In the genomic region with DNA sequence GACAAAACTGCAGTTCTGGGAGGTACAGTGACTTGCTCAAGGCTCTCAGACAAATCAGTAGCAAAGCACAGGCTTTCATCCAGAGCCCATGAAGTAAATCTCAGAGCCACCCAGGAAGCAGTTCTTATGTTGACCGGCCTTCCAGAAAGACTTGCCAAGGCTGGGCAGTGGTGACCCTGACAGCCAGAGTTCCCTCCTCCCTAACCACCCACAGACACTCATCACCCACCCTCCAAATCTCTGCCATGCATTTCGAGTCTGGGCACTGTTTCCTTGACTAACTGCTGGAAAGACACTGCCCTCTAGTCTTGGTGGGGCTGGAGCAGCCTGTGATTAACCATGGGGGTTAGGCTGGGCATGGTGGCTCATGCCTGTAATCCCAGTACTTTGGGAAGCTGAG, we compare ENCODE assay signal across 20 cellular contexts. TPM values are rescaled to one million over a fixed set of nuclear protein-coding genes. Genes with fewer than 3 reads are reported as not detected.
DNase-seq lines count a peak whose midpoint lies in the region; ATAC-seq and TF ChIP-seq lines count a peak whose summit lies in the region.
"Had no signal": no experiment of that assay in that cellular context is flagged by ENCODE, and none has a peak within 500 bp of the region (broad histone marks: within the 10 kb centered on the region; RNA-seq: fewer than 3 reads in every experiment).

No MANE protein-coding gene starts in this region.

- H3K4me3 ChIP-seq in right atrium auricular region (no peak overlapping the region), esophagus squamous epithelium (no peak overlapping the region), spleen (no peak overlapping the region), vagina (no peak overlapping the region)

- no peaks in the 10 kb centered on the region for H3K9me3 ChIP-seq in right atrium auricular region
- no peaks in the 10 kb centered on the region for H3K9me3 ChIP-seq in esophagus squamous epithelium
- H3K9me3 ChIP-seq in spleen, result no peaks in the 10 kb centered on the region
- no peaks in the 10 kb centered on the region for H3K9me3 ChIP-seq in vagina

- no peaks in the 10 kb centered on the region for H3K36me3 ChIP-seq in right atrium auricular region
- H3K36me3 ChIP-seq in esophagus squamous epithelium, result peaks cover 0 to 8% (median 0%) of the 10 kb centered on the region in 3 donors
- no peaks in the 10 kb centered on the region for H3K36me3 ChIP-seq in spleen
- no peaks in the 10 kb centered on the region for H3K36me3 ChIP-seq in vagina

- TF ChIP-seq CTCF in right atrium auricular region (IDR thresholded peaks at IDR 0.05) (no peak), esophagus squamous epithelium (IDR thresholded peaks at IDR 0.05) (no peak), spleen (IDR thresholded peaks at IDR 0.05 in 8 of 11, conservative IDR thresholded peaks at IDR 0.05 in 3 of 11) (no peak), vagina (IDR thresholded peaks at IDR 0.05) (no peak)

- DNase-seq in right atrium auricular region (ENCODE audit: low spot score) (no peak), left ventricle myocardium superior (no peak), esophagus squamous epithelium (lab: John Stamatoyannopoulos, UW) (no peak), spleen (peak; percentile 31), vagina (ENCODE audit: extremely low spot score in 2 of 2) (no peak), superior temporal gyrus (ENCODE audit: extremely low spot score) (no peak)
- DNase-seq in stimulated activated CD4-positive, alpha-beta T cell treated with anti-CD3 and anti-CD28 coated beads, Interleukin-4, amount 100 ng/mL, for 1 hour, result no peak
- DNase-seq: AML-193; Calu3; CD4-positive, alpha-beta T cell; DMS79; KG1; NCI-H1092; NCI-H1694; NCI-H2107; NCI-H226; NCI-H526 treated with DMSO at 0.1 percent for 48 hours; RPMI8226 had no signal

- peaks cover 0 to 86% of the 10 kb centered on the region in 2 donors for H3K4me1 ChIP-seq in right atrium auricular region
- peaks cover 18 to 97% (median 63%) of the 10 kb centered on the region in 3 donors for H3K4me1 ChIP-seq in esophagus squamous epithelium
- peaks cover 0 to 46% (median 18%) of the 10 kb centered on the region in 6 donors for H3K4me1 ChIP-seq in spleen
- H3K4me1 ChIP-seq in vagina, result peaks cover 40% of the 10 kb centered on the region

- no peaks in the 10 kb centered on the region for H3K27me3 ChIP-seq in right atrium auricular region
- no peaks in the 10 kb centered on the region for H3K27me3 ChIP-seq in esophagus squamous epithelium
- H3K27me3 ChIP-seq in spleen (replicated peaks in 1 of 7), result peaks cover 0 to 23% (median 0%) of the 10 kb centered on the region in 7 donors
- H3K27me3 ChIP-seq in vagina, result no peaks in the 10 kb centered on the region

- H3K27ac ChIP-seq in right atrium auricular region (peak overlapping the region; percentile 31 to 95), esophagus squamous epithelium (peak overlapping the region; percentile 11 to 90 (median 88)), spleen (no peak overlapping the region), vagina (peak overlapping the region; percentile 86)
- H3K27ac ChIP-seq: HL-60 had no signal

- ATAC-seq in left ventricle myocardium superior (no peak), GM21390 (IDR thresholded peaks at IDR 0.05; ENCODE audit: unreplicated experiment) (no peak)

- WGBS in esophagus squamous epithelium, 2 donors, result 30 to 67% methylated on average over 1 to 2 of the region's 2 CpGs
- 22 to 82% (median 68%) methylated on average over 1 to 2 of the region's 2 CpGs for WGBS in spleen, 5 donors

- intact Hi-C loops in left ventricle myocardium superior (cut with micrococcal nuclease) (no loop called here), esophagus squamous epithelium (cut with DNase I) (no loop called here), spleen (cut with DNase I; ENCODE audit: low total_unique reads) (no loop called here), vagina (cut with DNase I) (no loop called here)

- no peak for TF ChIP-seq POLR2A in esophagus squamous epithelium (IDR thresholded peaks at IDR 0.05)
- no peak for TF ChIP-seq POLR2A in spleen (IDR thresholded peaks at IDR 0.05)
- TF ChIP-seq POLR2A in vagina (IDR thresholded peaks at IDR 0.05), result no peak

RNA-seq across cellular contexts. Expression of gene NEURL1B, which starts 21.5 kb away (rescaled TPM):
- 10 to 100 TPM; 17.9 to 22.4 TPM for total RNA-seq in right atrium auricular region
- total RNA-seq in left ventricle myocardium superior, result 32.0 TPM
- total RNA-seq in esophagus squamous epithelium, result 10 to 100 TPM; 11.9 to 18.8 (median 15.6) TPM
- 1 to 10 TPM in 6 of 7 donors, under 1 TPM in 1; 0.85 to 2.5 (median 1.6) TPM for total RNA-seq in spleen
- polyA plus RNA-seq in spleen, result 1 to 10 TPM in 1 of 3 donors, under 1 TPM in 2; 0.26 to 1.0 (median 0.49) TPM
- total RNA-seq in vagina, result 30.9 TPM

Comparison
In these comparisons a context has a peak if more than half of its experiments do, and no peak if none do; other contexts are left out.
1. H3K27ac ChIP-seq: peak in right atrium auricular region (2 of 2), esophagus squamous epithelium (4 of 4) and vagina (single experiment); none in spleen (0 of 8).